Comparison of ENCODE assay signal across 8 cellular contexts in the genomic region with DNA sequence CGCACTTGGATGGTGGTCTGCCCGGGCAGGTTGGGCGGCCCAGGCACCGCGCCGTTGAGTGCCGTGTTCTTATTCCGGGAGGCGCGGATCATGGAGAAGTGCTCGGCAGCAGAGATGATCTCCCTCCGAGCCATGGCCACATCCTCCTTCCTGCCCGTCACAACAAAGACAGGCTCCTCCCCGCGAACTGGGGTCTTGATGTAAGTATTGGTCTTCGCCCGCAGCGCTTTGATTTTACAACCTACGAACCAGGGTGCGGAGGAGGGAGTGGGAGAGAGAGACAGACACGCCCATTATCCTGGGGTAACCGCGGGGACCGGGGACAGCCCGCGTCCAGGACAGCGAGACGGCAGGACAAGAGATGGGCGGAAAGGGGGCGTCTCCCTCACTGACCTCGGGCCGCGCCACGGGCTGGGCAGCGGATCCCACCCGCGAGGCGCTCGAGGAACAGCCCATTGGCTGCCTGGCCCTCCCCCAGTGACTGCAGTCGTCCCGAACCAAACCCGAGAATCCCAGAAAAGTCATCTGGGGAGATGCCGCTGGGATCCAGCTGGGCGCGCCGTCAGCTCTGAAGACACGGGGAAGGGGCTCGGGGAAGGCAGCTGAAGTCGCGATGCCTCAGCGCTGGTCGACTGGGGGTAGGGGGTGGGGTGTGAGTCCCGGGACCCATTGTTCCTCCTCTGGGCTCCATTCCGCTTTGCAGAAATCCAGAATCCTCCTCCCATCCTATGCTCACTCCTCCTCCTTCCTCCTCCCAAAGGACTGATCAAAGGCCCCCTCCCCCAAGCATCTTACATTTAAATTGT. TPM values are rescaled to one million over a fixed set of nuclear protein-coding genes. Genes with fewer than 3 reads are reported as not detected.
DNase-seq lines count a peak whose midpoint lies in the region; ATAC-seq and TF ChIP-seq lines count a peak whose summit lies in the region.

No MANE protein-coding gene starts in this region.

- no peaks in the 10 kb centered on the region for H3K36me3 ChIP-seq in effector memory CD4-positive, alpha-beta T cell (ENCODE audit: control insufficient read depth, insufficient read depth, low read length)
- H3K36me3 ChIP-seq in stomach, result peaks cover 0 to 4% (median 0%) of the 10 kb centered on the region in 4 donors

- no peak overlapping the region for H3K27ac ChIP-seq in effector memory CD4-positive, alpha-beta T cell (ENCODE audit: insufficient read depth, low read length, poor library complexity, severe bottlenecking)
- peak overlapping the region; percentile 65 to 94 (median 89) for H3K27ac ChIP-seq in stomach

- peaks cover 22% of the 10 kb centered on the region for H3K4me1 ChIP-seq in effector memory CD4-positive, alpha-beta T cell (ENCODE audit: control insufficient read depth, insufficient read depth, low read length, poor library complexity, severe bottlenecking)
- peaks cover 24 to 49% (median 41%) of the 10 kb centered on the region in 4 donors for H3K4me1 ChIP-seq in stomach

- H3K27me3 ChIP-seq in effector memory CD4-positive, alpha-beta T cell (replicated peaks; ENCODE audit: control insufficient read depth, insufficient read depth, low read length, poor library complexity, severe bottlenecking), result peaks cover 2% of the 10 kb centered on the region
- peaks cover 0 to 46% (median 22%) of the 10 kb centered on the region in 3 donors for H3K27me3 ChIP-seq in stomach

- no peaks in the 10 kb centered on the region for H3K9me3 ChIP-seq in effector memory CD4-positive, alpha-beta T cell (ENCODE audit: control insufficient read depth, low read length)
- H3K9me3 ChIP-seq in stomach, result no peaks in the 10 kb centered on the region

- TF ChIP-seq POLR2A in stomach (IDR thresholded peaks at IDR 0.05), result no peak

- no peak for ATAC-seq in GM21360 (IDR thresholded peaks at IDR 0.05; ENCODE audit: unreplicated experiment)
- no peak for ATAC-seq in HG03460 (IDR thresholded peaks at IDR 0.05; ENCODE audit: unreplicated experiment)

- intact Hi-C loops in stomach (cut with DNase I; ENCODE audit: low total_unique reads), result no loop called here

- WGBS in stomach, 5 donors, result 1 to 2% (median 2%) methylated on average over 23 to 54 of the region's 54 CpGs

- TF ChIP-seq EP300 in stomach (IDR thresholded peaks at IDR 0.05), result no peak

- DNase-seq in DMS53 (lab: John Stamatoyannopoulos, UW) (peak; percentile 74), medulla oblongata (ENCODE audit: extremely low spot score) (peak; percentile 18), stomach (no peak)
- no peak for DNase-seq in Jurkat, Clone E6-1 (ENCODE audit: low read depth, low spot score)
- peak; percentile 34 for DNase-seq in activated CD4-positive, alpha-beta T cell treated with anti-CD3 and anti-CD28 coated beads for 48 hours
- DNase-seq in effector memory CD4-positive, alpha-beta T cell, result peak in 1 of 3 donors; percentile 16

- peak overlapping the region; percentile 81 for H3K4me3 ChIP-seq in Jurkat, Clone E6-1 (ENCODE audit: low read length)
- peak overlapping the region; percentile 78 for H3K4me3 ChIP-seq in effector memory CD4-positive, alpha-beta T cell (ENCODE audit: insufficient read depth, low read depth, low read length, poor library complexity, severe bottlenecking)
- peak overlapping the region; percentile 84 to 90 (median 86) for H3K4me3 ChIP-seq in stomach

- TF ChIP-seq CTCF in stomach (IDR thresholded peaks at IDR 0.05), result no peak

RNA-seq across cellular contexts. Expression of a gene that starts 1.2 kb away (rescaled TPM):
- 13.1 TPM for polyA plus RNA-seq in Jurkat, Clone E6-1 (2012; ENCODE audit: insufficient read depth, insufficient read length)
- 1 to 10 TPM in 1 of 5 donors, under 1 TPM in 1, not detected in 3; 0.45 to 2.9 TPM for total RNA-seq in stomach
- under 1 TPM; 0.44 to 0.63 (median 0.46) TPM for polyA plus RNA-seq in stomach

Comparison
In these comparisons a context has a peak if more than half of its experiments do, and no peak if none do; other contexts are left out.
1. DNase-seq: peak in DMS53 (single experiment), activated CD4-positive, alpha-beta T cell treated with anti-CD3 and anti-CD28 coated beads for 48 hours (single experiment) and medulla oblongata (single experiment); none in Jurkat, Clone E6-1 (single experiment) and stomach (single experiment).
2. Peak in every context shown above with its lines, with median percentiles within 50 percentile points of each other: H3K4me3 ChIP-seq.